In the genomic region with DNA sequence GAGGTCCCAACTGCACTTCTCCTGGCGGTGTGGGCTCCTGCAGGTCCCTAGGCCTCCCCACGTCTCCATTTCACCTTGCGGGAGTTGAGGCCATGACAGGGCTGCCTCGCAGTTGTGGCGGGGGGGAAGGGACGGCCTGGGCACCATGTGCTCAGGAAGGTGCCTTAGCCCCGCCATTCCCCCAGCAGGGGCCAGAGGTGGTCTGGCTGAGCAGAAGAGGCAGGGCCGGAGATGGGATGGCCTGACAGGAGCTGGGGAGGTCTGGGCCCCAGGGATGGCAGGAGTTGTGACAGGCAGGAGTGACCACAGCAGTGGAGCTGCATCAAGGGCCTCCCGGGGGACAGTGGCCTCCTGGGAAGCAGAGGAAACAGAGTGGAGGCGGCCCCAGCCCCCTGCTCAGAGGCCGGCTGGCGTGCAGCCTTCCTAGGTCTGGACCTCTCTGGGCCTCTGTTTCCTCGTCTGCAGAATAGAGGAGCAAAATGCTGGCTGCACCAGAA, we compare ENCODE assay signal across 33 cellular contexts. TPM values are rescaled to one million over a fixed set of nuclear protein-coding genes. Genes with fewer than 3 reads are reported as not detected.
A peak's percentile ranks its signal among the peaks of the same experiment; 100 is the strongest.
DNase-seq lines count a peak whose midpoint lies in the region; ATAC-seq, FAIRE-seq and TF ChIP-seq lines count a peak whose summit lies in the region.
"Had no signal": no experiment of that assay in that cellular context is flagged by ENCODE, and none has a peak within 500 bp of the region (broad histone marks: within the 10 kb centered on the region; RNA-seq: fewer than 3 reads in every experiment).

No MANE protein-coding gene starts in this region.

- FAIRE-seq in H1 (lab: Jason Lieb, UNC): no peak
- FAIRE-seq: pancreas had no signal

- H3K36me3 Mint-ChIP-seq in activated T-cell treated with anti-CD3 and anti-CD28 coated beads, Interleukin-2, amount 50 U/mL, for 24 hours (ENCODE audit: low read depth): no peaks in the 10 kb centered on the region
- H3K36me3 Mint-ChIP-seq: activated CD4-positive, alpha-beta memory T cell treated with anti-CD3 and anti-CD28 coated beads for 36 hours had no signal

- no peaks in the 10 kb centered on the region for H3K23me2 ChIP-seq in H1 (ENCODE audit: low read depth, low read length)

- no peak overlapping the region for H3K23ac ChIP-seq in H1 (ENCODE audit: insufficient read length)
- no peak overlapping the region for H3K23ac ChIP-seq in neuronal stem cell (ENCODE audit: low read depth, low read length, poor library complexity)

- H4K91ac ChIP-seq in H1 (replicated peaks; ENCODE audit: insufficient read length, low read length) (no peak overlapping the region), neuronal stem cell (ENCODE audit: low read depth, low read length, poor library complexity) (no peak overlapping the region)

- no peak overlapping the region for H2BK20ac ChIP-seq in H1 (ENCODE audit: low read length)

- H3K14ac ChIP-seq in H1 (ENCODE audit: insufficient read length) (no peak overlapping the region), neuronal stem cell (ENCODE audit: low read length) (no peak overlapping the region)

- H2AK5ac ChIP-seq in H1 (ENCODE audit: low read depth, low read length) (no peak overlapping the region), neuronal stem cell (ENCODE audit: low read depth, low read length) (peak overlapping the region; percentile 49)

- POLR2A ChIA-PET in H1 (lab: Charles Lee; ENCODE audit: partially characterized antibody): interaction anchor here (1.6 kb wide), 1 partner anchor 13 kb away, joined by 3 read pairs; no protein-coding TSS in a partner anchor

- H3K18ac ChIP-seq in H1 (ENCODE audit: extremely low read depth, low read length) (no peak overlapping the region), neuronal stem cell (ENCODE audit: low read length) (peak overlapping the region; percentile 58)

- no peak for TF ChIP-seq POLR2A in H1 (IDR thresholded peaks at IDR 0.05; ENCODE audit: control extremely low read depth in 1 of 2, low read depth in 2 of 2, low read length in 2 of 2)

- CTCF ChIA-PET in H1 (lab: Charles Lee; ENCODE audit: partially characterized antibody): interaction anchor here (0.7 to 1.0 kb wide), 3 partner anchors 14 to 116 kb away, joined by 3 to 5 read pairs (median 3); no protein-coding TSS in a partner anchor

- H3K79me2 ChIP-seq in H1 (ENCODE audit: control insufficient read depth in 1 of 2, insufficient read depth in 2 of 2, low read length in 2 of 2): no peaks in the 10 kb centered on the region

- no peak for ATAC-seq in aorta (ENCODE audit: low FRiP score)
- ATAC-seq in HG03571 (IDR thresholded peaks at IDR 0.05; ENCODE audit: unreplicated experiment): no peak
- ATAC-seq: activated CD4-positive, CD25-positive, alpha-beta regulatory T cell treated with anti-CD3 and anti-CD28 coated beads, Interleukin-2, amount 50 U/mL, for 24 hours; foreskin keratinocyte; HCT116; pancreas had no signal

- H3K27ac ChIP-seq in H1 (ENCODE audit: low read depth, low read length) (no peak overlapping the region), neuronal stem cell (replicated peaks; ENCODE audit: low read length) (no peak overlapping the region), aorta (ENCODE audit: low read depth in 1 of 2, low read length in 2 of 2) (no peak overlapping the region)
- H3K27ac ChIP-seq: brain microvascular endothelial cell, foreskin keratinocyte, pancreas, SJSA1, tibial artery had no signal

- H3K27ac Mint-ChIP-seq in activated T-cell treated with anti-CD3 and anti-CD28 coated beads, Interleukin-2, amount 50 U/mL, for 24 hours: no peak overlapping the region
- H3K27ac Mint-ChIP-seq: activated CD4-positive, alpha-beta memory T cell treated with anti-CD3 and anti-CD28 coated beads for 36 hours; nephron progenitor cell had no signal

- H3K9me3 Mint-ChIP-seq in activated T-cell treated with anti-CD3 and anti-CD28 coated beads, Interleukin-2, amount 50 U/mL, for 24 hours: no peaks in the 10 kb centered on the region
- H3K9me3 Mint-ChIP-seq: activated CD4-positive, alpha-beta memory T cell treated with anti-CD3 and anti-CD28 coated beads for 36 hours; nephron progenitor cell had no signal

- H3K36me3 ChIP-seq in H1 (ENCODE audit: control insufficient read depth in 2 of 4, insufficient read depth in 4 of 4, low read length in 3 of 4) (no peaks in the 10 kb centered on the region), neuronal stem cell (replicated peaks in 1 of 2; ENCODE audit: control insufficient read depth in 2 of 2, insufficient read depth in 2 of 2, low read length in 2 of 2) (no peaks in the 10 kb centered on the region), aorta (ENCODE audit: control insufficient read depth in 1 of 2, insufficient read depth in 2 of 2, low read length in 1 of 2) (no peaks in the 10 kb centered on the region)
- H3K36me3 ChIP-seq: brain microvascular endothelial cell, esophagus squamous epithelium, pancreas, SJSA1, stomach, tibial artery had no signal

- TF ChIP-seq RAD21 in H1 (IDR thresholded peaks at IDR 0.05 in 1 of 2, conservative IDR thresholded peaks at IDR 0.05 in 1 of 2; ENCODE audit: low read depth in 2 of 2, low read length in 2 of 2): no peak

- H3K9me3 ChIP-seq in H1 (ENCODE audit: insufficient read depth in 2 of 2, low read depth in 1 of 2, low read length in 1 of 2) (peaks cover 4 to 6% of the 10 kb centered on the region in 2 experiments; a peak in 2 of 4 replicates), neuronal stem cell (replicated peaks in 1 of 2; ENCODE audit: control insufficient read depth in 2 of 2, insufficient read depth in 1 of 2, low read depth in 1 of 2, low read length in 2 of 2) (peaks cover 0 to 2% of the 10 kb centered on the region in 2 donors), aorta (ENCODE audit: control insufficient read depth, low read length) (no peaks in the 10 kb centered on the region)
- H3K9me3 ChIP-seq: esophagus squamous epithelium, pancreas, SJSA1, stomach, tibial artery had no signal

- H4K8ac ChIP-seq in H1 (ENCODE audit: extremely low read depth, insufficient read depth, low read length) (no peak overlapping the region), neuronal stem cell (ENCODE audit: low read depth, low read length) (no peak overlapping the region)

- no peak overlapping the region for H3K56ac ChIP-seq in H1 (replicated peaks; ENCODE audit: insufficient read length, low read depth, low read length)

- H3K4me3 ChIP-seq in H1 (ENCODE audit: extremely low read depth in 1 of 4, insufficient read depth in 2 of 4, low read depth in 3 of 4, low read length in 4 of 4): no peak overlapping the region
- H3K4me3 ChIP-seq in neuronal stem cell (ENCODE audit: low read length in 2 of 2): no peak overlapping the region
- H3K4me3 ChIP-seq in aorta (ENCODE audit: low read length in 2 of 2): no peak overlapping the region
- H3K4me3 ChIP-seq: esophagus squamous epithelium, pancreas, SJSA1, stomach, tibial artery had no signal

- H3K79me1 ChIP-seq in H1 (ENCODE audit: low read depth, low read length) (no peaks in the 10 kb centered on the region), neuronal stem cell (ENCODE audit: low read depth, low read length) (no peaks in the 10 kb centered on the region)

- intact Hi-C loops in aorta (cut with DNase I): no loop called here

- H3K4ac ChIP-seq in H1 (replicated peaks; ENCODE audit: insufficient read length, low read depth, low read length): no peak overlapping the region
- H3K4ac ChIP-seq in neuronal stem cell (ENCODE audit: low read length): no peak overlapping the region

- 89% methylated on average over 12 of the region's 13 CpGs; no CpG with 5 or more reads in 1 of the 2 experiments for WGBS in H1 (ENCODE audit: extremely low coverage in 1 of 2, insufficient coverage in 1 of 2, insufficient read length in 1 of 2, insufficient replicate concordance in 2 of 2, low coverage in 1 of 2, low lambda C conversion rate in 2 of 2, missing lambda C conversion rate in 1 of 2), 2 experiments
- no CpG with 5 or more reads among the region's 13 CpGs for WGBS in neuronal stem cell (ENCODE audit: extremely low coverage in 2 of 2, insufficient read length in 2 of 2, insufficient replicate concordance in 1 of 2), 2 donors
- 93 to 97% methylated on average over 12 to 13 of the region's 13 CpGs for WGBS in aorta, 2 donors

- TF ChIP-seq CTCF in H1 (IDR thresholded peaks at IDR 0.05; ENCODE audit: control extremely low read depth in 1 of 3, insufficient read depth in 1 of 3, low read depth in 1 of 3, low read length in 3 of 3): no peak

- H3K27me3 ChIP-seq in H1 (replicated peaks in 1 of 4; ENCODE audit: control insufficient read depth in 3 of 4, extremely low read depth in 1 of 4, insufficient read depth in 3 of 4, low read length in 3 of 4) (no peaks in the 10 kb centered on the region), neuronal stem cell (ENCODE audit: control insufficient read depth in 3 of 3, insufficient read depth in 3 of 3, low read depth in 1 of 3, low read length in 3 of 3) (peaks cover 0 to 20% (median 0%) of the 10 kb centered on the region in 3 experiments), aorta (ENCODE audit: control insufficient read depth in 1 of 2, insufficient read depth in 2 of 2, low read length in 1 of 2) (no peaks in the 10 kb centered on the region)
- H3K27me3 ChIP-seq: brain microvascular endothelial cell, pancreas, SJSA1 had no signal

- H2BK15ac ChIP-seq in H1 (ENCODE audit: low read length) (no peak overlapping the region), neuronal stem cell (ENCODE audit: low read length) (no peak overlapping the region)

- no peak overlapping the region for H2BK12ac ChIP-seq in H1 (ENCODE audit: low read depth, low read length)
- H2BK12ac ChIP-seq in neuronal stem cell (ENCODE audit: low read length): no peak overlapping the region

- H3K4me1 ChIP-seq in H1 (replicated peaks in 1 of 4; ENCODE audit: control insufficient read depth in 3 of 4, insufficient read depth in 4 of 4, low read length in 3 of 4) (peaks cover 0 to 5% (median 2%) of the 10 kb centered on the region in 4 experiments; a peak in 2 of 7 replicates), neuronal stem cell (ENCODE audit: control insufficient read depth in 2 of 2, insufficient read depth in 1 of 2, low read depth in 1 of 2, low read length in 2 of 2) (peaks cover 0 to 4% of the 10 kb centered on the region in 2 donors), aorta (ENCODE audit: control insufficient read depth in 1 of 2, insufficient read depth in 2 of 2, low read length in 2 of 2) (no peaks in the 10 kb centered on the region)
- H3K4me1 ChIP-seq: foreskin keratinocyte, pancreas, SJSA1, stomach, tibial artery had no signal

- no peak for TF ChIP-seq EP300 in H1 (IDR thresholded peaks at IDR 0.05; ENCODE audit: borderline replicate concordance in 1 of 2, low read depth in 2 of 2, low read length in 2 of 2)

- H2AFZ ChIP-seq in H1 (ENCODE audit: low read length) (no peak overlapping the region), neuronal stem cell (ENCODE audit: low read length) (peak overlapping the region; percentile 45)

- no peak overlapping the region for H3K4me2 ChIP-seq in H1 (ENCODE audit: insufficient read depth in 1 of 2, low read depth in 2 of 2, low read length in 2 of 2)
- H3K4me2 ChIP-seq in neuronal stem cell (ENCODE audit: insufficient read depth, low read length, poor library complexity, severe bottlenecking): no peak overlapping the region

- H2BK120ac ChIP-seq in H1 (replicated peaks; ENCODE audit: low read depth, low read length) (no peak overlapping the region), neuronal stem cell (ENCODE audit: low read depth, low read length) (no peak overlapping the region)

- H3K4me1 Mint-ChIP-seq in activated T-cell treated with anti-CD3 and anti-CD28 coated beads, Interleukin-2, amount 50 U/mL, for 24 hours (ENCODE audit: low read depth): no peaks in the 10 kb centered on the region

- H3K9ac ChIP-seq in H1 (replicated peaks in 1 of 4; ENCODE audit: extremely low read depth in 1 of 4, low read depth in 3 of 4, low read length in 3 of 4): no peak overlapping the region
- no peak overlapping the region for H3K9ac ChIP-seq in neuronal stem cell (ENCODE audit: low read depth, low read length, poor library complexity)

- H4K20me1 ChIP-seq in H1 (replicated peaks in 1 of 2; ENCODE audit: control insufficient read depth in 1 of 2, insufficient read depth in 2 of 2, low read length in 2 of 2): no peaks in the 10 kb centered on the region

- H4K5ac ChIP-seq in H1 (ENCODE audit: insufficient read length, low read depth, low read length): no peak overlapping the region

- H2BK5ac ChIP-seq in H1 (ENCODE audit: low read depth, low read length) (no peak overlapping the region), neuronal stem cell (ENCODE audit: low read length) (no peak overlapping the region)

- H3K27me3 Mint-ChIP-seq in activated T-cell treated with anti-CD3 and anti-CD28 coated beads, Interleukin-2, amount 50 U/mL, for 24 hours: peaks cover 12% of the 10 kb centered on the region

- no peak overlapping the region for H3K4me3 Mint-ChIP-seq in activated T-cell treated with anti-CD3 and anti-CD28 coated beads, Interleukin-2, amount 50 U/mL, for 24 hours
- H3K4me3 Mint-ChIP-seq: activated CD4-positive, alpha-beta memory T cell treated with anti-CD3 and anti-CD28 coated beads for 36 hours; nephron progenitor cell had no signal

- DNase-seq in activated T-cell treated with anti-CD3 and anti-CD28 coated beads, Interleukin-2, amount 50 U/mL, for 24 hours: peak; percentile 17
- no peak for DNase-seq in activated T-cell treated with anti-CD3 and anti-CD28 coated beads, Interleukin-2, amount 50 U/mL, for 1 hour
- DNase-seq in H1 (ENCODE audit: low read depth in 1 of 2, low spot score in 2 of 2): no peak
- DNase-seq in neuronal stem cell (ENCODE audit: low spot score): no peak
- DNase-seq in aorta: peak; percentile 29 to 52
- DNase-seq in germinal center (ENCODE audit: low spot score): no peak
- no peak for DNase-seq in stimulated activated CD4-positive, alpha-beta T cell treated with anti-CD3 and anti-CD28 coated beads, Interleukin-15, amount 100 ng/mL, for 24 hours
- DNase-seq: 8988T; activated CD4-positive, alpha-beta memory T cell treated with anti-CD3 and anti-CD28 coated beads for 36 hours; activated naive CD4-positive, alpha-beta T cell treated with anti-CD3 and anti-CD28 coated beads, Interleukin-2, amount 50 U/mL, for 16 hours; amniotic stem cell; brain microvascular endothelial cell; Calu3; DMS79 treated with DMSO at 0.1 percent for 48 hours; esophagus squamous epithelium; GDM1; NCI-H146; nephron progenitor cell; retina; stimulated activated CD4-positive, alpha-beta T cell treated with anti-CD3 and anti-CD28 coated beads, Interleukin-2, amount 100 ng/mL, for 48 hours; T-helper 1 cell had no signal

RNA-seq across cellular contexts. Expression of a gene that starts 18.7 kb away (rescaled TPM):
- 17.4 and 19.5 TPM in 2 replicates for total RNA-seq in H1 (2021; fragmentation: NEBNext Ultra II Directional; extraction: Animal tissue kit (Norgen Biotek cat#: 25700))
- polyA plus RNA-seq in H1 (2011; rRNA removed) (15.7 and 27.1 TPM in 2 replicates), aorta (10 to 100 TPM; 23.7 to 43.9 TPM)
- 18.4 TPM for polyA plus RNA-seq in H1 (2011; cell fraction: cytosol; rRNA removed)
- 25.2 TPM for polyA plus RNA-seq in H1 (2011; cell fraction: nucleus; rRNA removed)
- 9.7 to 11.7 TPM (median 11.4 TPM) in 4 replicates for polyA plus RNA-seq in H1 (2012, experiment 1 of 2)
- 12.0 TPM for polyA plus RNA-seq in H1 (2012, experiment 2 of 2)
- polyA plus RNA-seq in H1 (2013, experiment 1 of 2): 7.1 TPM
- polyA plus RNA-seq in H1 (2013, experiment 2 of 2): 6.9 TPM
- polyA minus RNA-seq in H1 (2011; rRNA and poly(A)+ RNA removed): 5.5 and 8.5 TPM in 2 replicates
- 10.0 TPM for polyA minus RNA-seq in H1 (2011; cell fraction: cytosol; rRNA and poly(A)+ RNA removed)
- polyA minus RNA-seq in H1 (2011; cell fraction: nucleus; rRNA and poly(A)+ RNA removed): 19.5 TPM
- polyA plus RNA-seq in neuronal stem cell (2013, experiment 1 of 2): 6.0 TPM
- polyA plus RNA-seq in neuronal stem cell (2013, experiment 2 of 2): 5.6 TPM
- 10 to 100 TPM in 1 of 2 donors, 1 to 10 TPM in 1; 8.5 to 39.9 TPM for total RNA-seq in aorta
- polyA plus RNA-seq: foreskin keratinocyte had no signal

RNA-seq across cellular contexts. Expression of a gene that starts 18.8 kb away (rescaled TPM):
- not detected in 2 replicates for total RNA-seq in H1 (2021; fragmentation: NEBNext Ultra II Directional; extraction: Animal tissue kit (Norgen Biotek cat#: 25700))
- 0.09 and 0.17 TPM in 2 replicates for polyA plus RNA-seq in H1 (2011; rRNA removed)
- polyA plus RNA-seq in H1 (2011; cell fraction: cytosol; rRNA removed): 0.12 TPM
- 0.68 TPM for polyA plus RNA-seq in H1 (2011; cell fraction: nucleus; rRNA removed)
- polyA plus RNA-seq in H1 (2012, experiment 1 of 2): not detected in 4 replicates
- not detected for polyA plus RNA-seq in H1 (2012, experiment 2 of 2)
- 0.22 TPM for polyA plus RNA-seq in H1 (2013, experiment 1 of 2)
- 0.37 TPM for polyA plus RNA-seq in H1 (2013, experiment 2 of 2)
- 0.69 TPM in 1 of 2 replicates, not detected in the other for polyA minus RNA-seq in H1 (2011; rRNA and poly(A)+ RNA removed)
- not detected for polyA minus RNA-seq in H1 (2011; cell fraction: cytosol; rRNA and poly(A)+ RNA removed)
- not detected for polyA minus RNA-seq in H1 (2011; cell fraction: nucleus; rRNA and poly(A)+ RNA removed)
- polyA plus RNA-seq in neuronal stem cell (2013, experiment 1 of 2): 3.9 TPM
- polyA plus RNA-seq in neuronal stem cell (2013, experiment 2 of 2): 2.8 TPM
- total RNA-seq in aorta: not detected
- polyA plus RNA-seq in aorta: not detected
- total RNA-seq: activated CD4-positive, alpha-beta memory T cell treated with anti-CD3 and anti-CD28 coated beads for 36 hours; Calu3; esophagus squamous epithelium; foreskin keratinocyte; LHCN-M2; lung microvascular endothelial cell; NCI-H460; pancreas; RPMI7951; SJSA1; stomach had no signal
- polyA plus RNA-seq: foreskin keratinocyte, pancreas, stomach had no signal

Comparison
In these comparisons a context has a peak if more than half of its experiments do, and no peak if none do; other contexts are left out.
1. DNase-seq: peak in activated T-cell treated with anti-CD3 and anti-CD28 coated beads, Interleukin-2, amount 50 U/mL, for 24 hours (single experiment) and aorta (2 of 2); none in activated T-cell treated with anti-CD3 and anti-CD28 coated beads, Interleukin-2, amount 50 U/mL, for 1 hour (single experiment), H1 (0 of 2), neuronal stem cell (single experiment), germinal center (single experiment) and stimulated activated CD4-positive, alpha-beta T cell treated with anti-CD3 and anti-CD28 coated beads, Interleukin-15, amount 100 ng/mL, for 24 hours (single experiment).